Comparison of ENCODE assay signal across 8 cellular contexts in genomic region chr6:14876778-14877613, GRCh38.
DNase-seq lines count a peak whose midpoint lies in the region; ATAC-seq and TF ChIP-seq lines count a peak whose summit lies in the region.

No MANE protein-coding gene starts in this region.

- 70% methylated on average over 11 of the region's 11 CpGs for WGBS in hepatocyte (ENCODE audit: low lambda C conversion rate, missing lambda C conversion rate)

- no peaks in the 10 kb centered on the region for H3K9me3 ChIP-seq in CD4-positive, alpha-beta T cell (ENCODE audit: control insufficient read depth, low read length)
- H3K9me3 ChIP-seq in hepatocyte (ENCODE audit: low read depth): no peaks in the 10 kb centered on the region

- H3K79me2 ChIP-seq in hepatocyte: no peaks in the 10 kb centered on the region

- peaks cover 44% of the 10 kb centered on the region for H3K4me1 Mint-ChIP-seq in CD4-positive, alpha-beta T cell (ENCODE audit: low read depth)
- H3K4me1 Mint-ChIP-seq in activated T-cell treated with anti-CD3 and anti-CD28 coated beads, Interleukin-2, amount 50 U/mL, for 4 hours (ENCODE audit: low read depth): peaks cover 66% of the 10 kb centered on the region
- H3K4me1 Mint-ChIP-seq in stimulated activated naive CD8-positive, alpha-beta T cell treated with anti-CD3 and anti-CD28 coated beads, Interleukin-15, amount 100 ng/mL, for 72 hours: peaks cover 88% of the 10 kb centered on the region

- H3K4me2 ChIP-seq in hepatocyte: no peak overlapping the region

- no peak overlapping the region for H3K4me3 ChIP-seq in hepatocyte

- POLR2A ChIA-PET in CD4-positive, alpha-beta T cell (lab: Charles Lee): interaction anchor here (0.5 to 1.5 kb wide), 4 partner anchors 12 to 556 kb away, joined by 3 to 5 read pairs (median 3); no protein-coding TSS in a partner anchor

- H2AFZ ChIP-seq in hepatocyte: no peak overlapping the region

- peak in 2 of 10 experiments; percentile 1 to 13 for DNase-seq in CD4-positive, alpha-beta T cell
- DNase-seq in activated T-cell treated with anti-CD3 and anti-CD28 coated beads, Interleukin-2, amount 50 U/mL, for 4 hours: no peak
- DNase-seq in glomerular endothelial cell (ENCODE audit: extremely low read depth, low read depth, low spot score): peak; percentile 68
- DNase-seq in stimulated activated naive CD8-positive, alpha-beta T cell treated with anti-CD3 and anti-CD28 coated beads, Interleukin-15, amount 100 ng/mL, for 72 hours: peak; percentile 34 to 55
- DNase-seq in NCI-H2029 (lab: John Stamatoyannopoulos, UW): no peak
- DNase-seq in hepatocyte (ENCODE audit: low spot score): no peak

- H4K20me1 ChIP-seq in hepatocyte (ENCODE audit: insufficient read depth, poor library complexity, severe bottlenecking): no peaks in the 10 kb centered on the region

- TF ChIP-seq CTCF in CD4-positive, alpha-beta T cell (IDR thresholded peaks at IDR 0.05): no peak
- TF ChIP-seq CTCF in hepatocyte (IDR thresholded peaks at IDR 0.05; ENCODE audit: poor library complexity): no peak

- H3K27me3 ChIP-seq in CD4-positive, alpha-beta T cell (ENCODE audit: control insufficient read depth, insufficient read depth, low read length): no peaks in the 10 kb centered on the region
- no peaks in the 10 kb centered on the region for H3K27me3 ChIP-seq in hepatocyte

- H3K9me2 ChIP-seq in hepatocyte (replicated peaks; ENCODE audit: insufficient read depth): no peaks in the 10 kb centered on the region

- H3K9me3 Mint-ChIP-seq in CD4-positive, alpha-beta T cell: no peaks in the 10 kb centered on the region
- no peaks in the 10 kb centered on the region for H3K9me3 Mint-ChIP-seq in activated T-cell treated with anti-CD3 and anti-CD28 coated beads, Interleukin-2, amount 50 U/mL, for 4 hours
- H3K9me3 Mint-ChIP-seq in stimulated activated naive CD8-positive, alpha-beta T cell treated with anti-CD3 and anti-CD28 coated beads, Interleukin-15, amount 100 ng/mL, for 72 hours: no peaks in the 10 kb centered on the region

- peak overlapping the region; percentile 74 for H3K4me3 Mint-ChIP-seq in CD4-positive, alpha-beta T cell
- H3K4me3 Mint-ChIP-seq in activated T-cell treated with anti-CD3 and anti-CD28 coated beads, Interleukin-2, amount 50 U/mL, for 4 hours: peak overlapping the region; percentile 57
- peak overlapping the region; percentile 70 to 73 for H3K4me3 Mint-ChIP-seq in stimulated activated naive CD8-positive, alpha-beta T cell treated with anti-CD3 and anti-CD28 coated beads, Interleukin-15, amount 100 ng/mL, for 72 hours

- no peaks in the 10 kb centered on the region for H3K27me3 Mint-ChIP-seq in CD4-positive, alpha-beta T cell
- no peaks in the 10 kb centered on the region for H3K27me3 Mint-ChIP-seq in activated T-cell treated with anti-CD3 and anti-CD28 coated beads, Interleukin-2, amount 50 U/mL, for 4 hours (ENCODE audit: low read depth)
- no peaks in the 10 kb centered on the region for H3K27me3 Mint-ChIP-seq in stimulated activated naive CD8-positive, alpha-beta T cell treated with anti-CD3 and anti-CD28 coated beads, Interleukin-15, amount 100 ng/mL, for 72 hours

- intact Hi-C loops in CD4-positive, alpha-beta T cell (cut with DNase I, micrococcal nuclease): no loop called here

- H3K36me3 ChIP-seq in hepatocyte (replicated peaks; ENCODE audit: insufficient read depth, low read depth): no peaks in the 10 kb centered on the region

- peak overlapping the region; percentile 72 for H3K27ac Mint-ChIP-seq in CD4-positive, alpha-beta T cell
- H3K27ac Mint-ChIP-seq in stimulated activated naive CD8-positive, alpha-beta T cell treated with anti-CD3 and anti-CD28 coated beads, Interleukin-15, amount 100 ng/mL, for 72 hours: peak overlapping the region; percentile 96 to 98

- ATAC-seq in CD4-positive, alpha-beta T cell (ENCODE audit: poor library complexity): peak; percentile 90
- ATAC-seq in GM19351 (IDR thresholded peaks at IDR 0.05; ENCODE audit: unreplicated experiment) (peak; percentile 58), HG03520 (IDR thresholded peaks at IDR 0.05; ENCODE audit: unreplicated experiment) (peak; percentile 43)
- ATAC-seq in activated T-cell treated with anti-CD3 and anti-CD28 coated beads, Interleukin-2, amount 50 U/mL, for 4 hours: peak; percentile 61 to 66
- ATAC-seq in stimulated activated naive CD8-positive, alpha-beta T cell treated with anti-CD3 and anti-CD28 coated beads, Interleukin-15, amount 100 ng/mL, for 72 hours: peak; percentile 70

- H3K4me1 ChIP-seq in hepatocyte (ENCODE audit: insufficient read depth): no peaks in the 10 kb centered on the region

- H3K27ac ChIP-seq in CD4-positive, alpha-beta T cell (ENCODE audit: low read depth, low read length): no peak overlapping the region
- H3K27ac ChIP-seq in hepatocyte: no peak overlapping the region

- CTCF ChIA-PET in CD4-positive, alpha-beta T cell (lab: Charles Lee): no interaction called here

- no peaks in the 10 kb centered on the region for H3K36me3 Mint-ChIP-seq in CD4-positive, alpha-beta T cell (ENCODE audit: low read depth)
- peaks cover 1% of the 10 kb centered on the region for H3K36me3 Mint-ChIP-seq in activated T-cell treated with anti-CD3 and anti-CD28 coated beads, Interleukin-2, amount 50 U/mL, for 4 hours (ENCODE audit: insufficient read depth)

Comparison
In these comparisons a context has a peak if more than half of its experiments do, and no peak if none do; other contexts are left out.
1. DNase-seq: peak in glomerular endothelial cell (single experiment) and stimulated activated naive CD8-positive, alpha-beta T cell treated with anti-CD3 and anti-CD28 coated beads, Interleukin-15, amount 100 ng/mL, for 72 hours (2 of 2); none in activated T-cell treated with anti-CD3 and anti-CD28 coated beads, Interleukin-2, amount 50 U/mL, for 4 hours (single experiment), NCI-H2029 (single experiment) and hepatocyte (single experiment).
2. Peak in every context shown above with its lines, with median percentiles within 50 percentile points of each other: ATAC-seq and H3K4me3 Mint-ChIP-seq.